ENCODE assay signal across 22 cellular contexts in genomic region chr3:146464005-146464595, GRCh38. TPM values are rescaled to one million over a fixed set of nuclear protein-coding genes. Genes with fewer than 3 reads are reported as not detected.
DNase-seq lines count a peak whose midpoint lies in the region; ATAC-seq, FAIRE-seq and TF ChIP-seq lines count a peak whose summit lies in the region.
"Had no signal": no experiment of that assay in that cellular context is flagged by ENCODE, and none has a peak within 500 bp of the region (broad histone marks: within the 10 kb centered on the region; RNA-seq: fewer than 3 reads in every experiment).

No MANE protein-coding gene starts in this region.

- no peak overlapping the region for H2AFZ ChIP-seq in astrocyte (ENCODE audit: low read depth, low read length)

- H3K9me3 ChIP-seq in astrocyte (ENCODE audit: insufficient read depth, low read depth, low read length) (no peaks in the 10 kb centered on the region), psoas muscle (no peaks in the 10 kb centered on the region)
- H3K9me3 ChIP-seq: Peyer's patch, prostate gland, tibial artery had no signal

- no peak overlapping the region for H3K27ac ChIP-seq in astrocyte (ENCODE audit: low read depth, low read length)
- no peak overlapping the region for H3K27ac ChIP-seq in foreskin keratinocyte
- no peak overlapping the region for H3K27ac ChIP-seq in psoas muscle
- H3K27ac ChIP-seq: KMS-11, Peyer's patch, prostate gland, tibial artery had no signal

- TF ChIP-seq CTCF in astrocyte (IDR thresholded peaks at IDR 0.05; ENCODE audit: insufficient read depth, low read depth, low read length), result no peak
- no peak for TF ChIP-seq CTCF in foreskin keratinocyte (conservative IDR thresholded peaks at IDR 0.05)
- TF ChIP-seq CTCF in endothelial cell (IDR thresholded peaks at IDR 0.05; ENCODE audit: unreplicated experiment), result no peak
- TF ChIP-seq CTCF in psoas muscle (IDR thresholded peaks at IDR 0.05), result no peak

- H3K27me3 ChIP-seq in astrocyte (ENCODE audit: insufficient read depth, low read length) (no peaks in the 10 kb centered on the region), foreskin keratinocyte (no peaks in the 10 kb centered on the region), psoas muscle (ENCODE audit: insufficient read depth in 3 of 3, low read length in 2 of 3) (no peaks in the 10 kb centered on the region)
- H3K27me3 ChIP-seq: Peyer's patch, tibial artery had no signal

- H3K4me1 ChIP-seq in astrocyte (ENCODE audit: insufficient read depth, low read length), result no peaks in the 10 kb centered on the region
- peaks cover 4% of the 10 kb centered on the region for H3K4me1 ChIP-seq in foreskin keratinocyte
- no peaks in the 10 kb centered on the region for H3K4me1 ChIP-seq in psoas muscle
- H3K4me1 ChIP-seq: Peyer's patch, prostate gland had no signal

- no peaks in the 10 kb centered on the region for H4K20me1 ChIP-seq in astrocyte (ENCODE audit: insufficient read depth, low read length)

- WGBS in psoas muscle, 3 donors, result 96 to 97% (median 96%) methylated on average over 2 of the region's 2 CpGs

- H3K9ac ChIP-seq in astrocyte (ENCODE audit: low read length), result no peak overlapping the region
- H3K9ac ChIP-seq: KMS-11 had no signal

- H3K27me3 Mint-ChIP-seq in astrocyte (ENCODE audit: low read depth, unreplicated experiment), result no peaks in the 10 kb centered on the region
- H3K27me3 Mint-ChIP-seq in endothelial cell (ENCODE audit: unreplicated experiment), result no peaks in the 10 kb centered on the region

- H3K36me3 ChIP-seq in astrocyte (ENCODE audit: insufficient read depth, low read length) (no peaks in the 10 kb centered on the region), psoas muscle (ENCODE audit: insufficient read depth in 1 of 2, low read depth in 1 of 2) (no peaks in the 10 kb centered on the region)
- H3K36me3 ChIP-seq: Peyer's patch, prostate gland, tibial artery had no signal

- no peaks in the 10 kb centered on the region for H3K79me2 ChIP-seq in astrocyte (ENCODE audit: insufficient read depth, low read length)

- no peak overlapping the region for H3K4me2 ChIP-seq in astrocyte (ENCODE audit: low read length)
- H3K4me2 ChIP-seq: KMS-11 had no signal

- H3K4me3 ChIP-seq in astrocyte (ENCODE audit: insufficient read depth, low read depth, low read length) (no peak overlapping the region), psoas muscle (no peak overlapping the region)
- H3K4me3 ChIP-seq: Peyer's patch, prostate gland, tibial artery had no signal

- H3K9me3 Mint-ChIP-seq in astrocyte (ENCODE audit: unreplicated experiment), result peaks cover 4% of the 10 kb centered on the region
- no peaks in the 10 kb centered on the region for H3K9me3 Mint-ChIP-seq in endothelial cell (ENCODE audit: unreplicated experiment)

- H3K27ac Mint-ChIP-seq in astrocyte (ENCODE audit: unreplicated experiment) (no peak overlapping the region), endothelial cell (ENCODE audit: unreplicated experiment) (no peak overlapping the region)
- H3K27ac Mint-ChIP-seq: activated T-helper 2 cell treated with anti-CD3 and anti-CD28 coated beads, Interferon-gamma antibody, Interleukin-2, Interleukin-4, amounts not matched to agents 10 μg/mL and 5 μg/mL and 100 μg/mL, durations not matched to agents 14 hours and 24 hours and 36 hours had no signal

- no peak for FAIRE-seq in astrocyte (lab: Jason Lieb, UNC)
- FAIRE-seq: colon, H1, islet of Langerhans had no signal

- peaks cover 2% of the 10 kb centered on the region for H3K4me1 Mint-ChIP-seq in astrocyte (ENCODE audit: low read depth, unreplicated experiment)
- H3K4me1 Mint-ChIP-seq in endothelial cell (ENCODE audit: unreplicated experiment), result no peaks in the 10 kb centered on the region

- intact Hi-C loops in psoas muscle (cut with DNase I), result no loop called here

- H3K4me3 Mint-ChIP-seq in astrocyte (ENCODE audit: unreplicated experiment) (no peak overlapping the region), endothelial cell (ENCODE audit: unreplicated experiment) (no peak overlapping the region)
- H3K4me3 Mint-ChIP-seq: nephron had no signal

- H3K36me3 Mint-ChIP-seq in astrocyte (ENCODE audit: low read depth, unreplicated experiment), result no peaks in the 10 kb centered on the region
- no peaks in the 10 kb centered on the region for H3K36me3 Mint-ChIP-seq in endothelial cell (ENCODE audit: low read depth, unreplicated experiment)

- DNase-seq in AG08396 (ENCODE audit: low spot score) (peak; percentile 29), HCEC 1CT (peak; percentile 79), astrocyte (ENCODE audit: low read depth) (peak; percentile 41), foreskin keratinocyte (peak; percentile 33 to 68), endothelial cell (ENCODE audit: low spot score) (no peak), psoas muscle (no peak), NCI-H2171 (lab: John Stamatoyannopoulos, UW) (no peak)
- DNase-seq: aorta, C1 segment of cervical spinal cord, glutamatergic neuron, mesendoderm, NCI-H1092 treated with DMSO at 0.1 percent for 48 hours, NCI-H2171 treated with DMSO at 0.1 percent for 48 hours, Peyer's patch, tibial artery had no signal

- peak; percentile 99 for ATAC-seq in foreskin keratinocyte
- ATAC-seq in psoas muscle, result no peak

RNA-seq across cellular contexts. Expression of gene PLSCR2, which starts 5.3 kb away (rescaled TPM):
- total RNA-seq in astrocyte (not detected in 2 replicates), foreskin keratinocyte (not detected in 2 replicates), endothelial cell (ENCODE audit: unreplicated experiment) (not detected), psoas muscle (not detected)
- polyA plus RNA-seq in foreskin keratinocyte (not detected in 2 replicates), psoas muscle (not detected)
- total RNA-seq: activated T-helper 2 cell treated with anti-CD3 and anti-CD28 coated beads, Interferon-gamma antibody, Interleukin-2, Interleukin-4, amounts not matched to agents 10 μg/mL and 5 μg/mL and 100 μg/mL, durations not matched to agents 14 hours and 24 hours and 36 hours; H1; Peyer's patch had no signal
- polyA plus RNA-seq: aorta, H1 had no signal

Comparison
In these comparisons a context has a peak if more than half of its experiments do, and no peak if none do; other contexts are left out.
1. DNase-seq: peak in AG08396 (single experiment), HCEC 1CT (single experiment), astrocyte (single experiment) and foreskin keratinocyte (2 of 2); none in endothelial cell (single experiment), psoas muscle (0 of 2) and NCI-H2171 (single experiment).